Comparison of ENCODE assay signal across 8 cellular contexts in the genomic region with DNA sequence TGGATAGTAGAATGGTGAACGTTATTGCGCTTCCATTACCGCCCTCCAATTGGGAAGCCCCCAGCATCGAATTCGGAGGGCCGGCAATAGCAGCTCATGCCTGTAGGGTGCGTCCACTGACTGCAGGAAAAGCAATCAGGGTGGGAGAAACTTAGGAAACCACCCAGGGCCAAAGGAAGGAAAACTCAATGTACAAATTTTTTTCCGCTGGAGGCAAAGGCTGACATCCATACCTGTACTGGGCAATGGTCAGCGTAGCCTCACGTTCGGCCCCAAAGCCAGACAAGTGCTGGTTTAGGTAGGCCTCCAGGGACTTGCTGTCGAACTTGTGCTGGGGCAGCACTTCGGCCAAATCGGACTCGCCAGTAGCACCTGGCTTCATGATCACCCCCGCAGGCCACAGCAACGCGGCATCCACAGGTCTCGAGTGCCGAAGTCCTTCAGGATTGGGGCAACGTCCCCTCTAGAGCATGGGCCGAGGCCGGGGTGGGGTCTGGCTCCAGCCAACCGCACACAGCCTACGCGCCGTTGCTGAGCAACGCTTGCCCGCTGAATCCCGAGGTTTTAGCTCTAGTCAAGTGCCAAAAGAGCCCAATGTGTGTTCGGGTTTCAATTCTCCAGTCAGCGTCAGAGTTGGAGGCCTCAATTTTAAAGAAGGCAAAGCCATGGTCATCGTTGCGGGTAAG. TPM values are rescaled to one million over a fixed set of nuclear protein-coding genes. Genes with fewer than 3 reads are reported as not detected.
DNase-seq lines count a peak whose midpoint lies in the region; ATAC-seq and TF ChIP-seq lines count a peak whose summit lies in the region.

A gene with protein sequence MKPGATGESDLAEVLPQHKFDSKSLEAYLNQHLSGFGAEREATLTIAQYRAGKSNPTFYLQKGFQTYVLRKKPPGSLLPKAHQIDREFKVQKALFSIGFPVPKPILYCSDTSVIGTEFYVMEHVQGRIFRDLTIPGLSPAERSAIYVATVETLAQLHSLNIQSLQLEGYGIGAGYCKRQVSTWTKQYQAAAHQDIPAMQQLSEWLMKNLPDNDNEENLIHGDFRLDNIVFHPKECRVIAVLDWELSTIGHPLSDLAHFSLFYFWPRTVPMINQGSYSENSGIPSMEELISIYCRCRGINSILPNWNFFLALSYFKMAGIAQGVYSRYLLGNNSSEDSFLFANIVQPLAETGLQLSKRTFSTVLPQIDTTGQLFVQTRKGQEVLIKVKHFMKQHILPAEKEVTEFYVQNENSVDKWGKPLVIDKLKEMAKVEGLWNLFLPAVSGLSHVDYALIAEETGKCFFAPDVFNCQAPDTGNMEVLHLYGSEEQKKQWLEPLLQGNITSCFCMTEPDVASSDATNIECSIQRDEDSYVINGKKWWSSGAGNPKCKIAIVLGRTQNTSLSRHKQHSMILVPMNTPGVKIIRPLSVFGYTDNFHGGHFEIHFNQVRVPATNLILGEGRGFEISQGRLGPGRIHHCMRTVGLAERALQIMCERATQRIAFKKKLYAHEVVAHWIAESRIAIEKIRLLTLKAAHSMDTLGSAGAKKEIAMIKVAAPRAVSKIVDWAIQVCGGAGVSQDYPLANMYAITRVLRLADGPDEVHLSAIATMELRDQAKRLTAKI (minus strand): TSS at position 440 of the 686 bp plus-strand sequence. CDS start 58 bp downstream, at position 382.

- peak within 1 kb of the TSS; percentile 94 to 95 for H3K27ac Mint-ChIP-seq in T-cell

- peak; percentile 70 for TF ChIP-seq CTCF in retinal pigment epithelial cell (conservative IDR thresholded peaks at IDR 0.05; ENCODE audit: low read depth, low read length)

- H3K27me3 Mint-ChIP-seq in T-cell = no peaks in the 10 kb centered on the region

- H3K9me3 ChIP-seq in iPS DF 6.9 (ENCODE audit: control insufficient read depth, insufficient read depth, low read length) = no peaks in the 10 kb centered on the region

- no peaks in the 10 kb centered on the region for H3K36me3 Mint-ChIP-seq in T-cell

- peak; percentile 2 for DNase-seq in activated T-cell treated with anti-CD3 and anti-CD28 coated beads for 24 hours (ENCODE audit: low read depth)
- DNase-seq in activated T-cell treated with anti-CD3 and anti-CD28 coated beads, Interleukin-2, amount 50 U/mL, for 1 hour = no peak
- peak; percentile 60 for DNase-seq in MV-4-11 (lab: John Stamatoyannopoulos, UW)
- peak in 19 of 34 experiments; percentile 1 to 29 (median 11) for DNase-seq in T-cell
- peak; percentile 40 for DNase-seq in brain pericyte (ENCODE audit: low read depth, low spot score)
- no peak for DNase-seq in iPS DF 6.9 (ENCODE audit: low read depth, low spot score)
- peak; percentile 38 for DNase-seq in retinal pigment epithelial cell (ENCODE audit: low read depth)

- CTCF ChIA-PET in T-cell (lab: Charles Lee) = interaction anchor here (0.6 to 0.9 kb wide), 3 partner anchors 15 to 182 kb away, joined by 3 read pairs; no protein-coding TSS in a partner anchor

- H3K4me3 ChIP-seq in iPS DF 6.9 (ENCODE audit: low read length) (peak within 1 kb of the TSS; percentile 80), retinal pigment epithelial cell (ENCODE audit: low read length) (peak within 1 kb of the TSS; percentile 92)

- no peak within 1 kb of the TSS for H3K27ac ChIP-seq in iPS DF 6.9 (ENCODE audit: low read length)

- POLR2A ChIA-PET in T-cell (lab: Charles Lee) = interaction anchor here in 1 of 2 donors (0.6 kb wide), 1 partner anchor 1557 kb away, joined by 4 read pairs; no protein-coding TSS in a partner anchor

- peaks cover 66 to 81% (median 66%) of the 10 kb centered on the region in 3 donors for H3K4me1 Mint-ChIP-seq in T-cell

- no peaks in the 10 kb centered on the region for H3K36me3 ChIP-seq in iPS DF 6.9 (ENCODE audit: control insufficient read depth, insufficient read depth, low read length)

- no peaks in the 10 kb centered on the region for H3K9me3 Mint-ChIP-seq in T-cell

- peak within 1 kb of the TSS; percentile 96 to 98 (median 97) for H3K4me3 Mint-ChIP-seq in T-cell

- no peaks in the 10 kb centered on the region for H3K4me1 ChIP-seq in iPS DF 6.9 (ENCODE audit: control insufficient read depth, insufficient read depth, low read length)

- H3K27me3 ChIP-seq in iPS DF 6.9 (ENCODE audit: control insufficient read depth, insufficient read depth, low read length) = no peaks in the 10 kb centered on the region

- no CpG with 5 or more reads among the region's 34 CpGs for WGBS in iPS DF 6.9 (ENCODE audit: insufficient coverage, insufficient read length)

- ATAC-seq in HG02610 (IDR thresholded peaks at IDR 0.05; ENCODE audit: unreplicated experiment) = peak; percentile 57
- ATAC-seq in T-cell (replicated peaks in 1 of 4) = peak; percentile 30 to 36 (median 35)

RNA-seq across cellular contexts. Expression of the gene that starts here (rescaled TPM):
- 10 to 100 TPM; 25.1 to 35.2 (median 32.2) TPM for total RNA-seq in T-cell

Comparison
In these comparisons a context has a peak if more than half of its experiments do, and no peak if none do; other contexts are left out.
1. DNase-seq: peak in activated T-cell treated with anti-CD3 and anti-CD28 coated beads for 24 hours (single experiment), MV-4-11 (single experiment), T-cell (19 of 34), brain pericyte (single experiment) and retinal pigment epithelial cell (single experiment); none in activated T-cell treated with anti-CD3 and anti-CD28 coated beads, Interleukin-2, amount 50 U/mL, for 1 hour (single experiment) and iPS DF 6.9 (single experiment).